Comparison of ENCODE assay signal across 30 cellular contexts in the genomic region with DNA sequence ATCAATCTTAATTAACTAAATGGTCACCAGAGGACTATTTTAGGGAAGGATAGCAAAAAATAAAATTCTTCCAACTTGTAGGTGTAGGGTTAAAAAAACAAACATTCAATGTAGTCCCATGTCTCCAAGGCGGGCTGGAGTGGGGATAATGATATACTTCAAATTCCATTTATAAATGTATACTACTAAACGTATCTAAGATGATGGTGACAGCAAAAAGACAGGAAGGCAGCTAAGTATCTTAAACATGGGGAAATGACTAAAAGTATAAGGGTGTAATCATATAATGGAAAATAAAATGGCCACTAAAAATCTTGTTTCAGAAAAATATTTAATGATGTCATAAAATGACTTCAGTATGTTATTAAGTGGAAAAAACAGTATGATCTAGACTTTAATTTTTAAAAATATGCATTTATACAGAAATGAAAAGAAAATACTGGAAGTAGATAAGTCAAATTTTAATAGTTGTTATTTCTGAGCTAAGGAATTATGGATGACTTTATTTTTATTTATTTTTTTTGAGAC.
"Had no signal": no experiment of that assay in that cellular context is flagged by ENCODE, and none has a peak within 500 bp of the region (broad histone marks: within the 10 kb centered on the region; RNA-seq: fewer than 3 reads in every experiment).

No MANE protein-coding gene starts in this region.

- ATAC-seq: activated CD4-positive, CD25-positive, alpha-beta regulatory T cell treated with anti-CD3 and anti-CD28 coated beads, Interleukin-2, amount 50 U/mL, for 24 hours; activated CD8-positive, alpha-beta T cell treated with anti-CD3 and anti-CD28 coated beads for 36 hours; activated naive CD4-positive, alpha-beta T cell treated with anti-CD3 and anti-CD28 coated beads, Interleukin-2, amount 50 U/mL, for 72 hours; effector memory CD8-positive, alpha-beta T cell; gastroesophageal sphincter; T-helper 17 cell had no signal

- H3K27ac Mint-ChIP-seq: activated B cell treated with CpG ODN at 0.5 μM for 24 hours; activated CD8-positive, alpha-beta T cell treated with anti-CD3 and anti-CD28 coated beads for 36 hours; activated naive CD4-positive, alpha-beta T cell treated with anti-CD3 and anti-CD28 coated beads, Interleukin-2, amount 10 ng/mL, durations not matched to agents 7 days and 5 days; activated naive CD4-positive, alpha-beta T cell treated with anti-CD3 and anti-CD28 coated beads, Interleukin-2, amount 50 U/mL, for 72 hours; activated naive CD8-positive, alpha-beta T cell treated with anti-CD3 and anti-CD28 coated beads, Interleukin-2, amount 10 ng/mL, durations not matched to agents 7 days and 5 days; brain; T-helper 2 cell treated with Interferon-gamma antibody and Interleukin-4, amounts not matched to agents 5 μg/mL and 100 μg/mL, for 36 hours had no signal

- H3K27me3 Mint-ChIP-seq: activated B cell treated with CpG ODN at 0.5 μM for 24 hours; activated CD8-positive, alpha-beta T cell treated with anti-CD3 and anti-CD28 coated beads for 36 hours; activated naive CD4-positive, alpha-beta T cell treated with anti-CD3 and anti-CD28 coated beads, Interleukin-2, amount 10 ng/mL, durations not matched to agents 7 days and 5 days; activated naive CD8-positive, alpha-beta T cell treated with anti-CD3 and anti-CD28 coated beads, Interleukin-2, amount 10 ng/mL, durations not matched to agents 7 days and 5 days; effector memory CD8-positive, alpha-beta T cell; T-helper 17 cell had no signal

- H3K4me3 Mint-ChIP-seq: activated B cell treated with CpG ODN at 0.5 μM for 24 hours; activated CD8-positive, alpha-beta T cell treated with anti-CD3 and anti-CD28 coated beads for 36 hours; activated naive CD4-positive, alpha-beta T cell treated with anti-CD3 and anti-CD28 coated beads, Interleukin-2, amount 10 ng/mL, durations not matched to agents 7 days and 5 days; activated naive CD8-positive, alpha-beta T cell treated with anti-CD3 and anti-CD28 coated beads, Interleukin-2, amount 10 ng/mL, durations not matched to agents 7 days and 5 days; brain; effector memory CD8-positive, alpha-beta T cell; T-helper 17 cell; T-helper 2 cell treated with Interferon-gamma antibody and Interleukin-4, amounts not matched to agents 5 μg/mL and 100 μg/mL, for 36 hours had no signal

- H3K9me3 ChIP-seq: ascending aorta, breast epithelium, esophagus squamous epithelium, gastroesophageal sphincter had no signal

- H3K27ac ChIP-seq: ascending aorta, breast epithelium, cardiac muscle cell, esophagus squamous epithelium, gastroesophageal sphincter, WERI-Rb-1 had no signal

- H3K9me3 Mint-ChIP-seq: activated B cell treated with CpG ODN at 0.5 μM for 24 hours; activated CD8-positive, alpha-beta T cell treated with anti-CD3 and anti-CD28 coated beads for 36 hours; activated naive CD4-positive, alpha-beta T cell treated with anti-CD3 and anti-CD28 coated beads, Interleukin-2, amount 10 ng/mL, durations not matched to agents 7 days and 5 days; effector memory CD8-positive, alpha-beta T cell; T-helper 2 cell treated with Interferon-gamma antibody and Interleukin-4, amounts not matched to agents 5 μg/mL and 100 μg/mL, for 36 hours had no signal

- H3K4me1 ChIP-seq: ascending aorta, breast epithelium, esophagus squamous epithelium, gastroesophageal sphincter had no signal

- H3K36me3 ChIP-seq: breast epithelium, cardiac muscle cell, WERI-Rb-1 had no signal

- H3K4me3 ChIP-seq: ascending aorta, breast epithelium, cardiac muscle cell, esophagus squamous epithelium, gastroesophageal sphincter had no signal

- DNase-seq: activated B cell treated with CpG ODN at 0.5 μM for 24 hours; activated CD4-positive, alpha-beta T cell treated with anti-CD3 and anti-CD28 coated beads for 48 hours; activated CD4-positive, alpha-beta T cell treated with anti-CD3 and anti-CD28 coated beads, Interleukin-2, amount 50 U/mL, for 1 hour; activated CD4-positive, alpha-beta T cell treated with anti-CD3 and anti-CD28 coated beads, Interleukin-2, amount 50 U/mL, for 48 hours; activated CD8-positive, alpha-beta memory T cell treated with anti-CD3 and anti-CD28 coated beads for 24 hours; activated CD8-positive, alpha-beta T cell treated with anti-CD3 and anti-CD28 coated beads for 36 hours; activated gamma-delta T cell; activated naive CD4-positive, alpha-beta T cell; activated naive CD4-positive, alpha-beta T cell treated with anti-CD3 and anti-CD28 coated beads, Interleukin-2, amount 10 ng/mL, durations not matched to agents 7 days and 5 days; activated naive CD8-positive, alpha-beta T cell treated with anti-CD3 and anti-CD28 coated beads, Interleukin-2, amount 10 ng/mL, durations not matched to agents 7 days and 5 days; activated T-cell treated with anti-CD3 and anti-CD28 coated beads, Interleukin-2, amount 50 U/mL, for 48 hours; central memory CD4-positive, alpha-beta T cell; cortex of kidney; dermis blood vessel endothelial cell; effector CD4-positive, alpha-beta T cell; effector memory CD8-positive, alpha-beta T cell; esophagus squamous epithelium; foreskin melanocyte; T-helper 1 cell; T-helper 17 cell; T1000; WERI-Rb-1 had no signal

- H3K4me1 Mint-ChIP-seq: activated B cell treated with CpG ODN at 0.5 μM for 24 hours; activated naive CD4-positive, alpha-beta T cell treated with anti-CD3 and anti-CD28 coated beads, Interleukin-2, amount 10 ng/mL, durations not matched to agents 7 days and 5 days; activated naive CD8-positive, alpha-beta T cell treated with anti-CD3 and anti-CD28 coated beads, Interleukin-2, amount 10 ng/mL, durations not matched to agents 7 days and 5 days; brain had no signal
